ENCODE assay signal across 18 cellular contexts in genomic region chr10:4195214-4195613, GRCh38.
DNase-seq lines count a peak whose midpoint lies in the region; ATAC-seq, FAIRE-seq and TF ChIP-seq lines count a peak whose summit lies in the region.
"Had no signal": no experiment of that assay in that cellular context is flagged by ENCODE, and none has a peak within 500 bp of the region (broad histone marks: within the 10 kb centered on the region; RNA-seq: fewer than 3 reads in every experiment).

No MANE protein-coding gene starts in this region.

- no peak for TF ChIP-seq RAD21 in IMR-90 (IDR thresholded peaks at IDR 0.05; ENCODE audit: low read length)

- DNase-seq in Daoy (ENCODE audit: low read depth) (peak; percentile 67), IMR-90 (peak; percentile 77), bronchial epithelial cell (ENCODE audit: low read depth) (peak; percentile 78), neuronal stem cell (ENCODE audit: low spot score) (no peak), COLO829 (ENCODE audit: low spot score) (no peak), lower leg skin (ENCODE audit: low spot score in 2 of 2) (no peak), BE2C (no peak), NK-92 (lab: John Stamatoyannopoulos, UW; ENCODE audit: unreplicated experiment) (no peak)
- DNase-seq: amygdala; left cardiac atrium; NCI-H2081; NCI-H526 treated with DMSO at 0.1 percent for 48 hours; stimulated activated naive CD4-positive, alpha-beta T cell; uterus had no signal

- no peak overlapping the region for H3K27ac ChIP-seq in IMR-90 (ENCODE audit: insufficient read depth, low read length)
- H3K27ac ChIP-seq in neuronal stem cell (replicated peaks; ENCODE audit: low read length): no peak overlapping the region
- H3K27ac ChIP-seq: BLaER1, VCaP had no signal

- no peaks in the 10 kb centered on the region for H3K9me3 ChIP-seq in IMR-90 (ENCODE audit: control insufficient read depth, insufficient read depth, low read length)
- no peaks in the 10 kb centered on the region for H3K9me3 ChIP-seq in neuronal stem cell (replicated peaks in 1 of 2; ENCODE audit: control insufficient read depth in 2 of 2, insufficient read depth in 1 of 2, low read depth in 1 of 2, low read length in 2 of 2)
- H3K9me3 ChIP-seq in BE2C: no peaks in the 10 kb centered on the region
- H3K9me3 ChIP-seq: BLaER1, uterus had no signal

- H3K9ac ChIP-seq in IMR-90 (ENCODE audit: low read depth, low read length): no peak overlapping the region
- H3K9ac ChIP-seq in neuronal stem cell (ENCODE audit: low read depth, low read length, poor library complexity): no peak overlapping the region
- H3K9ac ChIP-seq: BLaER1 had no signal

- no peak overlapping the region for H4K91ac ChIP-seq in IMR-90 (ENCODE audit: insufficient read depth, low read depth, low read length)
- no peak overlapping the region for H4K91ac ChIP-seq in neuronal stem cell (ENCODE audit: low read depth, low read length, poor library complexity)

- H3K79me1 ChIP-seq in IMR-90 (ENCODE audit: low read depth in 1 of 2, low read length in 2 of 2) (no peaks in the 10 kb centered on the region), neuronal stem cell (ENCODE audit: low read depth, low read length) (no peaks in the 10 kb centered on the region)

- H3K27me3 ChIP-seq in IMR-90 (ENCODE audit: control insufficient read depth, insufficient read depth, low read length) (no peaks in the 10 kb centered on the region), bronchial epithelial cell (ENCODE audit: control insufficient read depth, insufficient read depth, low read length) (no peaks in the 10 kb centered on the region), neuronal stem cell (ENCODE audit: control insufficient read depth in 3 of 3, insufficient read depth in 3 of 3, low read depth in 1 of 3, low read length in 3 of 3) (no peaks in the 10 kb centered on the region), BE2C (no peaks in the 10 kb centered on the region)
- H3K27me3 ChIP-seq: BLaER1, uterus had no signal

- H3K18ac ChIP-seq in IMR-90 (ENCODE audit: low read depth, low read length) (no peak overlapping the region), neuronal stem cell (ENCODE audit: low read length) (peak overlapping the region; percentile 17)

- H2AK9ac ChIP-seq in IMR-90 (replicated peaks; ENCODE audit: low read depth, low read length, poor library complexity): no peak overlapping the region

- POLR2A ChIA-PET in IMR-90 (lab: Charles Lee; ENCODE audit: unreplicated experiment): no interaction called here

- H3K36me3 ChIP-seq in IMR-90 (ENCODE audit: control insufficient read depth, insufficient read depth, low read length) (no peaks in the 10 kb centered on the region), bronchial epithelial cell (ENCODE audit: control insufficient read depth, insufficient read depth, low read length) (no peaks in the 10 kb centered on the region), neuronal stem cell (replicated peaks in 1 of 2; ENCODE audit: control insufficient read depth in 2 of 2, insufficient read depth in 2 of 2, low read length in 2 of 2) (no peaks in the 10 kb centered on the region), BE2C (no peaks in the 10 kb centered on the region)
- H3K36me3 ChIP-seq: BLaER1, uterus had no signal

- H3K4me1 ChIP-seq in IMR-90 (ENCODE audit: control insufficient read depth, insufficient read depth, low read length) (peaks cover 4% of the 10 kb centered on the region; the same call in 1 of the 2 replicates), neuronal stem cell (ENCODE audit: control insufficient read depth in 2 of 2, insufficient read depth in 1 of 2, low read depth in 1 of 2, low read length in 2 of 2) (no peaks in the 10 kb centered on the region), BE2C (no peaks in the 10 kb centered on the region)

- BruUV-seq in IMR-90 (replicated peaks; lab: Mats Ljungman, UMichigan): no TSS peak

- H3K4ac ChIP-seq in IMR-90 (ENCODE audit: low read depth, low read length) (no peak overlapping the region), neuronal stem cell (ENCODE audit: low read length) (no peak overlapping the region)

- 60% methylated on average over 1 of the region's 14 CpGs; no CpG with 5 or more reads in 1 of the 2 experiments for WGBS in IMR-90 (ENCODE audit: extremely low coverage in 2 of 2, insufficient read length in 1 of 2), 2 experiments
- no CpG with 5 or more reads among the region's 14 CpGs for WGBS in neuronal stem cell (ENCODE audit: extremely low coverage in 2 of 2, insufficient read length in 2 of 2, insufficient replicate concordance in 1 of 2), 2 donors
- 93 to 97% methylated on average over 14 of the region's 14 CpGs for WGBS in lower leg skin, 2 donors

- H2BK15ac ChIP-seq in IMR-90 (ENCODE audit: low read depth, low read length) (no peak overlapping the region), neuronal stem cell (ENCODE audit: low read length) (no peak overlapping the region)

- no peak overlapping the region for H2BK20ac ChIP-seq in IMR-90 (ENCODE audit: low read depth, low read length)

- H4K8ac ChIP-seq in IMR-90 (ENCODE audit: low read depth in 2 of 2, low read length in 2 of 2): no peak overlapping the region
- no peak overlapping the region for H4K8ac ChIP-seq in neuronal stem cell (ENCODE audit: low read depth, low read length)

- dilution Hi-C loops in IMR-90 (cut with HindIII; ENCODE audit: low sequenced_read_pairs, unreplicated experiment): no loop called here

- no peak for TF ChIP-seq CTCF in IMR-90 (conservative IDR thresholded peaks at IDR 0.05; ENCODE audit: low read depth, low read length)
- no peak for TF ChIP-seq CTCF in bronchial epithelial cell (IDR thresholded peaks at IDR 0.05; ENCODE audit: insufficient read depth, low read length, severe bottlenecking)
- TF ChIP-seq CTCF in lower leg skin (IDR thresholded peaks at IDR 0.05): no peak
- no peak for TF ChIP-seq CTCF in BE2C (IDR thresholded peaks at IDR 0.05; ENCODE audit: low read depth, low read length)

- H3K14ac ChIP-seq in IMR-90 (replicated peaks; ENCODE audit: low read depth, low read length): no peak overlapping the region
- no peak overlapping the region for H3K14ac ChIP-seq in neuronal stem cell (ENCODE audit: low read length)

- H4K20me1 ChIP-seq in IMR-90 (ENCODE audit: insufficient read depth, low read length): no peaks in the 10 kb centered on the region
- H4K20me1 ChIP-seq: BLaER1 had no signal

- H2BK120ac ChIP-seq in IMR-90 (ENCODE audit: low read depth, low read length) (no peak overlapping the region), neuronal stem cell (ENCODE audit: low read depth, low read length) (no peak overlapping the region)

- H3K4me3 ChIP-seq in IMR-90 (ENCODE audit: insufficient read depth, low read depth, low read length) (no peak overlapping the region), bronchial epithelial cell (ENCODE audit: low read depth, low read length) (no peak overlapping the region), neuronal stem cell (ENCODE audit: low read length in 2 of 2) (no peak overlapping the region), lower leg skin (ENCODE audit: low read depth, poor library complexity, severe bottlenecking) (no peak overlapping the region), BE2C (ENCODE audit: low read depth, low read length) (no peak overlapping the region)
- H3K4me3 ChIP-seq: BLaER1, uterus had no signal

- H2BK12ac ChIP-seq in neuronal stem cell (ENCODE audit: low read length): no peak overlapping the region

- H2AFZ ChIP-seq in IMR-90 (replicated peaks; ENCODE audit: low read length, poor library complexity) (peak overlapping the region; percentile 14), neuronal stem cell (ENCODE audit: low read length) (no peak overlapping the region)

- no peak overlapping the region for H3K23ac ChIP-seq in IMR-90 (ENCODE audit: low read depth, low read length)
- H3K23ac ChIP-seq in neuronal stem cell (ENCODE audit: low read depth, low read length, poor library complexity): no peak overlapping the region

- intact Hi-C loops in IMR-90 (cut with micrococcal nuclease): no loop called here
- intact Hi-C loops in lower leg skin (cut with DNase I; ENCODE audit: low total_unique reads): no loop called here

- no peak for ATAC-seq in IMR-90 (ENCODE audit: low read depth)
- ATAC-seq: activated T-helper 17 cell treated with anti-CD3 and anti-CD28 coated beads, Interleukin-2, amount 50 U/mL, for 72 hours had no signal

- no peak for FAIRE-seq in bronchial epithelial cell (lab: Jason Lieb, UNC)
- FAIRE-seq: colon had no signal

- 0 out of 2 replicates have a peak, but pooled peaks cover 3% of the 10 kb centered on the region for H3K9me1 ChIP-seq in IMR-90 (ENCODE audit: insufficient read depth, low read length)

- in situ Hi-C loops in IMR-90 (cut with MboI; ENCODE audit: low sequenced_read_pairs): no loop called here

- H2BK5ac ChIP-seq in IMR-90 (ENCODE audit: low read depth, low read length, poor library complexity, severe bottlenecking): no peak overlapping the region
- H2BK5ac ChIP-seq in neuronal stem cell (ENCODE audit: low read length): no peak overlapping the region

- H3K56ac ChIP-seq in IMR-90 (ENCODE audit: extremely low read depth, insufficient read depth, low read length): no peak overlapping the region

- TF ChIP-seq POLR2A in IMR-90 (IDR thresholded peaks at IDR 0.05; ENCODE audit: low read depth, low read length) (no peak), lower leg skin (IDR thresholded peaks at IDR 0.05) (no peak)

- CTCF ChIA-PET in IMR-90 (lab: Yijun Ruan, JAX): no interaction called here

- H4K5ac ChIP-seq in IMR-90 (ENCODE audit: low read depth, low read length): no peak overlapping the region

- no peak overlapping the region; the same call in 1 of the 2 replicates for H2AK5ac ChIP-seq in IMR-90 (ENCODE audit: low read depth, low read length)
- no peak overlapping the region for H2AK5ac ChIP-seq in neuronal stem cell (ENCODE audit: low read depth, low read length)

- H3K4me2 ChIP-seq in IMR-90 (ENCODE audit: low read depth, low read length) (no peak overlapping the region), neuronal stem cell (ENCODE audit: insufficient read depth, low read length, poor library complexity, severe bottlenecking) (no peak overlapping the region)
- H3K4me2 ChIP-seq: BLaER1 had no signal

TF ChIP-seq in IMR-90, 13 proteins besides CTCF, POLR2A, EP300 and RAD21 (continues in another document):
- no peak for TF ChIP-seq CEBPB (IDR thresholded peaks at IDR 0.05; ENCODE audit: low read depth, low read length)
- no peak for TF ChIP-seq CHD1 (IDR thresholded peaks at IDR 0.05; ENCODE audit: low read depth, low read length)
- no peak for TF ChIP-seq MAZ (IDR thresholded peaks at IDR 0.05; ENCODE audit: borderline replicate concordance, low read depth, low read length)
- TF ChIP-seq RFX5 (IDR thresholded peaks at IDR 0.05; ENCODE audit: low read depth, low read length): no peak
- no peak for TF ChIP-seq SMC3 (IDR thresholded peaks at IDR 0.05; ENCODE audit: low read depth, low read length)
- no peak for TF ChIP-seq MAFK (IDR thresholded peaks at IDR 0.05; ENCODE audit: low read depth, low read length)
- no peak for TF ChIP-seq USF2 (IDR thresholded peaks at IDR 0.05; ENCODE audit: low read depth, low read length)

Comparison
In these comparisons a context has a peak if more than half of its experiments do, and no peak if none do; other contexts are left out.
1. DNase-seq: peak in Daoy (single experiment), IMR-90 (single experiment) and bronchial epithelial cell (single experiment); none in neuronal stem cell (single experiment), COLO829 (single experiment), lower leg skin (0 of 2), BE2C (single experiment) and NK-92 (single experiment).